ENCODE assay signal across 29 cellular contexts in the genomic region with DNA sequence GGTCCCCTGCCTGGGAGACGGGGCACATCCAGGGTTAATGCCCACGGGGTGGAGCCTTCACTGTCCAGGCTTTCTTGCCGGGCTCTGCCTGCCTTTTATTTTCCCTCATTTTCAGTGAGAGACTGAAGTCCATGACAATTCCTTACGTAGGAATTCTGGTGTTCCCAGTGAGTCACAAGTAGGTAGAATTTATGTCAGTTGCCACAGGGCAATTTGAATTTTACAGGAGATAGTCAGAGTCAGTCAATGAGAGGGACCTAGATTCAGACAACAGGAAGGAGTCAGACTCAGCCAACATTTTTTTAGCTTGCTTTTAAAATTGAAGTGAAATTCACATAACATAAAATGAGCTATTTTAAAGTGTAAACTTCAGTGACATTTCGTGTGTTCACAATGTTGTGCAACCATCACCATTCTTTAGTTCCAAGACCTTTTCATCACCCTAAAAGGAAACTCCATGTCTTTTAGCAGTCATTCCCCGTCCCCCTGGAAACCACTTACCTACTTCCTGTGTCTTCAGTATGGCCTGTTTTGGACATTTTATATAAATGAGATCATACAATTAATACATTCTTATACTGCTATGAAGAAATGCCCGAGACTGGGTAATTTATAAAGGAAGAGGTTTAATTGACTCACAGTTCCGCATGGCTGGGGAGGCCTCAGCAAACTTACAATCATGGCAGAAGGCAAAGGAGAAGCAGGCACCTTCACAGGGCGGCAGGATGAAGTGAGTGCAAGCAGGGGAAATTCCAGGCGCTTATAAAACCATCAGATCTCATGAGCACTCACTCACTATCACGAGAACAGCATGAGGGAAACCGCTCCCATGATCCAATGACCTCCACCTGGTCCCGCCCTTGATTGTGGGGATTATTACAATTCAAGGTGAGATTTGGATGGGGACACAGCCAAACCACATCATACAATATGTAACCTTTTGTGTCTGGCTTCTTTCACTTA. TPM values are rescaled to one million over a fixed set of nuclear protein-coding genes. Genes with fewer than 3 reads are reported as not detected.
DNase-seq lines count a peak whose midpoint lies in the region; ATAC-seq and TF ChIP-seq lines count a peak whose summit lies in the region.
"Had no signal": no experiment of that assay in that cellular context is flagged by ENCODE, and none has a peak within 500 bp of the region (broad histone marks: within the 10 kb centered on the region; RNA-seq: fewer than 3 reads in every experiment).

No MANE protein-coding gene starts in this region.

- H3K9me3 ChIP-seq in osteoblast (ENCODE audit: low read depth, low read length): no peaks in the 10 kb centered on the region
- H3K9me3 ChIP-seq: mucosa of descending colon, ovary, SJCRH30, upper lobe of left lung had no signal

- CTCF ChIA-PET in RWPE1 (lab: Yijun Ruan, JAX): interaction anchor here (0.6 to 1.3 kb wide), 3 partner anchors 13 to 1366 kb away, joined by 3 to 4 read pairs (median 3); no protein-coding TSS in a partner anchor

- peak; percentile 77 for DNase-seq in GM04503 (ENCODE audit: low read depth)
- peak; percentile 73 for DNase-seq in RWPE1 (ENCODE audit: low spot score)
- DNase-seq in epithelial cell of prostate (ENCODE audit: low read depth, low spot score): peak; percentile 27
- DNase-seq in osteoblast (ENCODE audit: insufficient read length, low spot score, missing footprints): peak; percentile 13
- no peak for DNase-seq in NCI-H1048 (lab: John Stamatoyannopoulos, UW)
- no peak for DNase-seq in stimulated activated naive CD4-positive, alpha-beta T cell (lab: John Stamatoyannopoulos, UW)
- DNase-seq: activated CD4-positive, CD25-positive, alpha-beta regulatory T cell; activated naive CD4-positive, alpha-beta T cell treated with anti-CD3 and anti-CD28 coated beads, Interleukin-2, amount 10 ng/mL, durations not matched to agents 7 days and 5 days; activated T-cell treated with anti-CD3 and anti-CD28 coated beads, Interleukin-2, amount 50 U/mL, for 72 hours; amygdala; central memory CD4-positive, alpha-beta T cell; DMS79; kidney; mucosa of descending colon; NCI-H1105 treated with DMSO at 0.1 percent for 48 hours; NCI-H2029; NCI-H526; ovary; retina; SJCRH30; stimulated activated CD4-positive, alpha-beta T cell treated with anti-CD3 and anti-CD28 coated beads, Interleukin-1b, Interleukin-23, amount 100 ng/mL, for 48 hours; upper lobe of left lung had no signal

- H4K20me1 ChIP-seq in osteoblast (ENCODE audit: insufficient read depth, low read length): no peaks in the 10 kb centered on the region

- TF ChIP-seq CTCF in RWPE1 (conservative IDR thresholded peaks at IDR 0.05; ENCODE audit: low read depth) (no peak), osteoblast (IDR thresholded peaks at IDR 0.05; ENCODE audit: extremely low read depth, low read depth, low read length) (no peak)

- no peak overlapping the region for H2AFZ ChIP-seq in osteoblast (ENCODE audit: low read length)

- no peaks in the 10 kb centered on the region for H3K36me3 ChIP-seq in osteoblast (ENCODE audit: insufficient read depth, low read length)
- H3K36me3 ChIP-seq: ovary, SJCRH30, upper lobe of left lung had no signal

- H3K27ac ChIP-seq in RWPE1: peak overlapping the region; percentile 77
- H3K27ac ChIP-seq in epithelial cell of prostate: peak overlapping the region; percentile 39
- H3K27ac ChIP-seq in osteoblast (ENCODE audit: low read depth, low read length): peak overlapping the region; percentile 19
- H3K27ac ChIP-seq: C4-2B, ovary, SJCRH30, skin epidermis, upper lobe of left lung had no signal

- no peak for TF ChIP-seq POLR2A in GM18505 (IDR thresholded peaks at IDR 0.05; ENCODE audit: borderline replicate concordance, extremely low read depth, insufficient read depth, insufficient read length)

- no peak overlapping the region for H3K4me3 ChIP-seq in osteoblast (ENCODE audit: insufficient read depth, low read length)
- H3K4me3 ChIP-seq: GM12878, mucosa of descending colon, ovary, SJCRH30, skin epidermis, upper lobe of left lung had no signal

- POLR2A ChIA-PET in RWPE1 (lab: Yijun Ruan, JAX; ENCODE audit: low non-redundant PET): no interaction called here

- H3K4me2 ChIP-seq in osteoblast (ENCODE audit: insufficient read depth, low read length): no peak overlapping the region

- ATAC-seq in GM18907 (IDR thresholded peaks at IDR 0.05; ENCODE audit: unreplicated experiment) (no peak), GM18505 (IDR thresholded peaks at IDR 0.05; ENCODE audit: unreplicated experiment) (no peak)
- ATAC-seq: activated T-cell treated with anti-CD3 and anti-CD28 coated beads, Interleukin-2, amount 50 U/mL, for 72 hours; GM12878; mucosa of descending colon; natural killer cell treated with Interleukin-12 subunit alpha and Interleukin-12 subunit beta and Interleukin-15 and Interleukin-18, amount 100 ng/mL, for 72 hours had no signal

- no peaks in the 10 kb centered on the region for H3K27me3 ChIP-seq in osteoblast (ENCODE audit: insufficient read depth, low read length)
- H3K27me3 ChIP-seq: ovary, upper lobe of left lung had no signal

- H3K4me1 ChIP-seq in osteoblast (ENCODE audit: insufficient read depth, low read length): no peaks in the 10 kb centered on the region
- H3K4me1 ChIP-seq: SJCRH30, upper lobe of left lung had no signal

- H3K79me2 ChIP-seq in osteoblast (ENCODE audit: insufficient read depth, low read length): no peaks in the 10 kb centered on the region

RNA-seq across cellular contexts. Expression of a gene that starts 14.6 kb away (rescaled TPM):
- total RNA-seq in osteoblast: 0.29 and 1.1 TPM in 2 replicates
- total RNA-seq: fibroblast of lung; GM12878; natural killer cell treated with Interleukin-12 subunit alpha and Interleukin-12 subunit beta and Interleukin-15 and Interleukin-18, amount 100 ng/mL, for 72 hours; SJCRH30 had no signal

Comparison
In these comparisons a context has a peak if more than half of its experiments do, and no peak if none do; other contexts are left out.
1. DNase-seq: peak in GM04503 (single experiment), RWPE1 (single experiment), epithelial cell of prostate (single experiment) and osteoblast (single experiment); none in NCI-H1048 (single experiment) and stimulated activated naive CD4-positive, alpha-beta T cell (0 of 6).
2. H3K27ac ChIP-seq: peak in every context shown above with its lines; median percentile 77 in RWPE1; 39 in epithelial cell of prostate; 19 in osteoblast.